Comparison of ENCODE assay signal across 33 cellular contexts in the genomic region with DNA sequence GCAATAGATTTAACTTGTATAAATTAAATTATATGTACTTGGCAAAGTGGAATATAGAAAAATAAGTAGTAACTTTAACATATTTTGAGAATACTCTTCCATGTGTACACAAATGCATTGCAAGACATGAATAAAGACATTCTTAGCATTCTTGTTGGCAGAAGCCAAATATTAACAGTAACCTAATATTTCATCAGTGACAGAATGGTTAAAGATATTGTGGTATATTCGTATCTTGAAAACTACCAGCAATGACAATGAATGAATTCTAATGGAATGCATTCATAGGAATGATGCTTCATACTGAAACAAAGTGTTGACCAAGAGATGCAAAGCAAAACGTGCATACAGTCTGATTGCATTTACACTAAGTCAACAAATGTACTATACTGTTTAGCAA.
"Had no signal": no experiment of that assay in that cellular context is flagged by ENCODE, and none has a peak within 500 bp of the region (broad histone marks: within the 10 kb centered on the region; RNA-seq: fewer than 3 reads in every experiment).

No MANE protein-coding gene starts in this region.

- H3K4me3 Mint-ChIP-seq: activated B cell treated with CpG ODN at 0.5 μM for 24 hours; activated CD4-positive, alpha-beta memory T cell treated with anti-CD3 and anti-CD28 coated beads, Interleukin-2, amount 10 ng/mL, durations not matched to agents 7 days and 5 days; activated naive CD4-positive, alpha-beta T cell treated with anti-CD3 and anti-CD28 coated beads, Interleukin-2, amount 10 ng/mL, durations not matched to agents 7 days and 5 days; activated naive CD8-positive, alpha-beta T cell treated with anti-CD3 and anti-CD28 coated beads, Interleukin-2, amount 10 ng/mL, durations not matched to agents 7 days and 5 days; activated T-cell treated with anti-CD3 and anti-CD28 coated beads, Interleukin-2, amount 50 U/mL, for 24 hours; activated T-cell treated with anti-CD3 and anti-CD28 coated beads, Interleukin-2, amount 50 U/mL, for 72 hours; central memory CD8-positive, alpha-beta T cell; effector memory CD8-positive, alpha-beta T cell; T-helper 17 cell; T-helper 2 cell treated with Interferon-gamma antibody and Interleukin-4, amounts not matched to agents 5 μg/mL and 100 μg/mL, for 36 hours had no signal

- FAIRE-seq: colon had no signal

- H3K36me3 ChIP-seq: esophagus muscularis mucosa, gastroesophageal sphincter, heart right ventricle, WERI-Rb-1 had no signal

- H3K4me2 ChIP-seq: hepatocyte had no signal

- H3K9me3 Mint-ChIP-seq: activated naive CD4-positive, alpha-beta T cell treated with anti-CD3 and anti-CD28 coated beads, Interleukin-2, amount 10 ng/mL, durations not matched to agents 7 days and 5 days; activated T-cell treated with anti-CD3 and anti-CD28 coated beads, Interleukin-2, amount 50 U/mL, for 24 hours had no signal

- H3K79me2 ChIP-seq: hepatocyte had no signal

- H3K27me3 ChIP-seq: body of pancreas, esophagus muscularis mucosa, gastroesophageal sphincter, heart right ventricle, hepatocyte had no signal

- H3K27me3 Mint-ChIP-seq: activated B cell treated with CpG ODN at 0.5 μM for 24 hours; activated CD4-positive, alpha-beta memory T cell treated with anti-CD3 and anti-CD28 coated beads, Interleukin-2, amount 10 ng/mL, durations not matched to agents 7 days and 5 days; activated naive CD4-positive, alpha-beta T cell treated with anti-CD3 and anti-CD28 coated beads, Interleukin-2, amount 10 ng/mL, durations not matched to agents 7 days and 5 days; activated naive CD8-positive, alpha-beta T cell treated with anti-CD3 and anti-CD28 coated beads, Interleukin-2, amount 10 ng/mL, durations not matched to agents 7 days and 5 days; activated T-cell treated with anti-CD3 and anti-CD28 coated beads, Interleukin-2, amount 50 U/mL, for 24 hours; central memory CD8-positive, alpha-beta T cell; effector memory CD8-positive, alpha-beta T cell; T-helper 17 cell had no signal

- ATAC-seq: activated CD4-positive, CD25-positive, alpha-beta regulatory T cell treated with anti-CD3 and anti-CD28 coated beads, Interleukin-2, amount 50 U/mL, for 24 hours; activated naive CD4-positive, alpha-beta T cell treated with anti-CD3 and anti-CD28 coated beads, Interleukin-2, amount 50 U/mL, for 72 hours; activated T-cell treated with anti-CD3 and anti-CD28 coated beads, Interleukin-2, amount 50 U/mL, for 72 hours; body of pancreas; effector memory CD8-positive, alpha-beta T cell; gastroesophageal sphincter; heart right ventricle; T-helper 17 cell had no signal

- H3K4me3 ChIP-seq: body of pancreas, esophagus muscularis mucosa, gastroesophageal sphincter, heart right ventricle, hepatocyte had no signal

- H3K9me3 ChIP-seq: body of pancreas, esophagus muscularis mucosa, gastroesophageal sphincter had no signal

- H3K36me3 Mint-ChIP-seq: activated naive CD4-positive, alpha-beta T cell treated with anti-CD3 and anti-CD28 coated beads, Interleukin-2, amount 10 ng/mL, durations not matched to agents 7 days and 5 days; activated naive CD8-positive, alpha-beta T cell treated with anti-CD3 and anti-CD28 coated beads, Interleukin-2, amount 10 ng/mL, durations not matched to agents 7 days and 5 days had no signal

- H3K4me1 Mint-ChIP-seq: activated B cell treated with CpG ODN at 0.5 μM for 24 hours; activated CD4-positive, alpha-beta memory T cell treated with anti-CD3 and anti-CD28 coated beads, Interleukin-2, amount 10 ng/mL, durations not matched to agents 7 days and 5 days; activated naive CD4-positive, alpha-beta T cell treated with anti-CD3 and anti-CD28 coated beads, Interleukin-2, amount 10 ng/mL, durations not matched to agents 7 days and 5 days; activated naive CD8-positive, alpha-beta T cell treated with anti-CD3 and anti-CD28 coated beads, Interleukin-2, amount 10 ng/mL, durations not matched to agents 7 days and 5 days; central memory CD8-positive, alpha-beta T cell; T-helper 17 cell had no signal

- DNase-seq: activated B cell treated with CpG ODN at 0.5 μM for 24 hours; activated CD4-positive, alpha-beta memory T cell treated with anti-CD3 and anti-CD28 coated beads, Interleukin-2, amount 10 ng/mL, durations not matched to agents 7 days and 5 days; activated CD4-positive, alpha-beta T cell treated with anti-CD3 and anti-CD28 coated beads for 48 hours; activated CD8-positive, alpha-beta memory T cell treated with anti-CD3 and anti-CD28 coated beads, Interleukin-2, amount 50 U/mL, for 48 hours; activated gamma-delta T cell; activated naive CD4-positive, alpha-beta T cell; activated naive CD4-positive, alpha-beta T cell treated with anti-CD3 and anti-CD28 coated beads, Interleukin-2, amount 10 ng/mL, durations not matched to agents 7 days and 5 days; activated naive CD8-positive, alpha-beta T cell treated with anti-CD3 and anti-CD28 coated beads, Interleukin-2, amount 10 ng/mL, durations not matched to agents 7 days and 5 days; activated T-cell treated with anti-CD3 and anti-CD28 coated beads for 4 hours; activated T-cell treated with anti-CD3 and anti-CD28 coated beads, Interleukin-2, amount 50 U/mL, for 24 hours; activated T-cell treated with anti-CD3 and anti-CD28 coated beads, Interleukin-2, amount 50 U/mL, for 72 hours; amniotic stem cell; anterior cingulate cortex; body of pancreas; cortex of kidney; dermis blood vessel endothelial cell; effector CD4-positive, alpha-beta T cell; effector memory CD8-positive, alpha-beta T cell; erythroblast; foreskin melanocyte; heart right ventricle; T-helper 1 cell; T-helper 17 cell; T1000; WERI-Rb-1 had no signal

- H3K27ac ChIP-seq: body of pancreas, esophagus muscularis mucosa, gastroesophageal sphincter, heart right ventricle, hepatocyte, WERI-Rb-1 had no signal

- H2AFZ ChIP-seq: hepatocyte had no signal

- H3K27ac Mint-ChIP-seq: activated B cell treated with CpG ODN at 0.5 μM for 24 hours; activated CD4-positive, alpha-beta memory T cell treated with anti-CD3 and anti-CD28 coated beads, Interleukin-2, amount 10 ng/mL, durations not matched to agents 7 days and 5 days; activated naive CD4-positive, alpha-beta T cell treated with anti-CD3 and anti-CD28 coated beads, Interleukin-2, amount 10 ng/mL, durations not matched to agents 7 days and 5 days; activated naive CD4-positive, alpha-beta T cell treated with anti-CD3 and anti-CD28 coated beads, Interleukin-2, amount 50 U/mL, for 72 hours; activated naive CD8-positive, alpha-beta T cell treated with anti-CD3 and anti-CD28 coated beads, Interleukin-2, amount 10 ng/mL, durations not matched to agents 7 days and 5 days; activated T-cell treated with anti-CD3 and anti-CD28 coated beads, Interleukin-2, amount 50 U/mL, for 24 hours; activated T-cell treated with anti-CD3 and anti-CD28 coated beads, Interleukin-2, amount 50 U/mL, for 72 hours; effector memory CD8-positive, alpha-beta T cell; T-helper 17 cell; T-helper 2 cell treated with Interferon-gamma antibody and Interleukin-4, amounts not matched to agents 5 μg/mL and 100 μg/mL, for 36 hours had no signal
